8 cellular contexts compared by ENCODE assay signal in the genomic region with DNA sequence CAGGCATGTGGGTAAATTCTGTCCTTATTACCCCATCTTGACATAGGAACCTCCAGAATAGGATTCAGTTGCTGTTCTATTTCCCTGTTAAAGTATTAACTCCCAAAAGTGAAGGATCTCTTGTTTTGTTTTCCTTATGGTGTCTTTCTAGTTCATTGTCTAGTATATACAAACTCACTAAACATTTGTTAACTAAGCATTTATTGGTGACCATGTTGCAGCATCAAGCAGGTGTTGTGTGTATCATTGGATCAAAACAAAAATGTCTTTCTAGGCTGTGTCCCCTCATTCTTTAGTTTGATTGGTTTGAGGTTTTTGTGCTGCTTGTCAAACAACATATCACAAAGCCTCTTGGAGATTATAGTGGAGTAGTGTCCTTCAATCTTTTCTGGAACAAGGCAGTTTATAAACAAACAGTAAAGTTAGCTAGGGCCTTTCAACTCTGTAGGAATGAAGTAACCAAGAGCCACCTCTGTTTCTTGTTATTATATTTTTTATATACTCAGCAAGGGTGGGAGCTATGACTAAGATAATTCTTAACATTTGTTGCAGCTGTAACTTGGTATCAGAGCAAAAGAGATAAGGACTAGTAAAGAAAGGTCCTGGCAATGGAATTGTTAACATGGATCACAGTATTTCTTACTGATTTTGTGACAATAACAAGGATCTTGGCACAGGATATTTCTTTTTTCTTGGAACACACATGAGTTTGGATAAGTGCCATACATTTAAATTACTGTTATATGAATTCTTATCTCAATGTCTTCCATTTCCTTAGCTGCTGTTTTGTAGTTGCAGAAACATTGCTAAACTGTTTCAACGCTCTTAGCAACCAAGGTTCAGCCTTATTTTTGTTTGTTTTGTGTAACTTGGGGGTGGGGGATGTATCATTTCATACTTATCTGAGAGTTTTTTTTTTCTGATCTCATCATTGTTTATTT. TPM values are rescaled to one million over a fixed set of nuclear protein-coding genes. Genes with fewer than 3 reads are reported as not detected.
A peak's percentile ranks its signal among the peaks of the same experiment; 100 is the strongest.
DNase-seq lines count a peak whose midpoint lies in the region; ATAC-seq, FAIRE-seq and TF ChIP-seq lines count a peak whose summit lies in the region.

No MANE protein-coding gene starts in this region.

- no peak for ATAC-seq in HepG2

- H4K20me1 ChIP-seq in HepG2 (ENCODE audit: insufficient read depth, low read length) (no peaks in the 10 kb centered on the region; the same call in 1 of the 2 replicates), endothelial cell of umbilical vein (replicated peaks; ENCODE audit: control insufficient read depth, extremely low read depth, insufficient read depth, low read length) (no peaks in the 10 kb centered on the region)

- H3K27me3 ChIP-seq in liver (ENCODE audit: control insufficient read depth in 4 of 4, insufficient read depth in 4 of 4, low read length in 3 of 4) (no peaks in the 10 kb centered on the region), HepG2 (ENCODE audit: control insufficient read depth in 1 of 2, insufficient read depth in 2 of 2, low read length in 2 of 2) (no peaks in the 10 kb centered on the region), endothelial cell of umbilical vein (ENCODE audit: control insufficient read depth in 2 of 2, insufficient read depth in 2 of 2, low read length in 2 of 2) (no peaks in the 10 kb centered on the region), mucosa of rectum (ENCODE audit: control insufficient read depth in 2 of 2, insufficient read depth in 2 of 2, low read length in 2 of 2) (no peaks in the 10 kb centered on the region), tibial nerve (no peaks in the 10 kb centered on the region)

- in situ Hi-C loops in HepG2 (cut with HindIII; ENCODE audit: extremely low pct_ligation_motif_present, low pct_unique_long_range_greater_than_20kb), result no loop called here

- FAIRE-seq in HepG2 (lab: Jason Lieb, UNC), result no peak
- FAIRE-seq in endothelial cell of umbilical vein (lab: Jason Lieb, UNC), result peak; percentile 83

- dilution Hi-C loops in endothelial cell of umbilical vein (cut with MboI; ENCODE audit: extremely low pct_ligation_motif_present, low sequenced_read_pairs), result no loop called here

- H3K9ac ChIP-seq in liver (ENCODE audit: low read depth in 1 of 2, low read length in 2 of 2) (no peak overlapping the region), HepG2 (ENCODE audit: insufficient read depth, low read depth, low read length) (no peak overlapping the region), endothelial cell of umbilical vein (replicated peaks; ENCODE audit: extremely low read depth, insufficient read depth, low read length) (peak overlapping the region; percentile 83), mucosa of rectum (ENCODE audit: low read depth in 1 of 2, low read length in 2 of 2) (no peak overlapping the region)

- H3K36me3 ChIP-seq in liver (ENCODE audit: control insufficient read depth in 4 of 4, insufficient read depth in 3 of 4, low read depth in 1 of 4, low read length in 3 of 4) (no peaks in the 10 kb centered on the region), HepG2 (replicated peaks in 1 of 2; ENCODE audit: control insufficient read depth in 1 of 2, insufficient read depth in 2 of 2, low read length in 2 of 2) (peaks cover 1 to 4% of the 10 kb centered on the region in 2 experiments; a peak in 2 of 5 replicates), endothelial cell of umbilical vein (ENCODE audit: control insufficient read depth in 2 of 2, extremely low read depth in 1 of 2, insufficient read depth in 2 of 2, low read length in 2 of 2) (peaks cover 0 to 4% of the 10 kb centered on the region in 2 experiments), mucosa of rectum (ENCODE audit: control insufficient read depth in 2 of 2, insufficient read depth in 2 of 2, low read length in 2 of 2) (peaks cover 0 to 2% of the 10 kb centered on the region in 2 donors), tibial nerve (peaks cover 0 to 5% (median 0%) of the 10 kb centered on the region in 3 donors)

- peaks cover 0 to 16% (median 6%) of the 10 kb centered on the region in 4 donors for H3K4me1 ChIP-seq in liver (ENCODE audit: control insufficient read depth in 4 of 4, insufficient read depth in 4 of 4, low read length in 3 of 4)
- H3K4me1 ChIP-seq in HepG2 (ENCODE audit: insufficient read depth, low read length), result peaks cover 25% of the 10 kb centered on the region
- peaks cover 43% of the 10 kb centered on the region for H3K4me1 ChIP-seq in endothelial cell of umbilical vein (ENCODE audit: control insufficient read depth, extremely low read depth, insufficient read depth, low read length)
- H3K4me1 ChIP-seq in mucosa of rectum (ENCODE audit: control insufficient read depth in 2 of 2, insufficient read depth in 2 of 2, low read length in 2 of 2), result peaks cover 16 to 28% of the 10 kb centered on the region in 2 donors
- peaks cover 0 to 39% (median 11%) of the 10 kb centered on the region in 4 donors for H3K4me1 ChIP-seq in tibial nerve

- no peak overlapping the region for H3K4me3 ChIP-seq in liver (ENCODE audit: low read depth in 1 of 3, low read length in 3 of 3)
- H3K4me3 ChIP-seq in HepG2 (replicated peaks in 1 of 3; ENCODE audit: insufficient read depth in 1 of 3, low read depth in 2 of 3, low read length in 3 of 3), result no peak overlapping the region
- H3K4me3 ChIP-seq in endothelial cell of umbilical vein (replicated peaks in 1 of 3; ENCODE audit: insufficient read depth in 1 of 3, low read depth in 1 of 3, low read length in 3 of 3), result no peak overlapping the region
- H3K4me3 ChIP-seq in mucosa of rectum (ENCODE audit: low read length in 2 of 2), result no peak overlapping the region
- H3K4me3 ChIP-seq in tibial nerve, result no peak overlapping the region

- TF ChIP-seq RAD21 in liver (IDR thresholded peaks at IDR 0.05) (no peak), HepG2 (CRISPR knock-in tag; IDR thresholded peaks at IDR 0.05) (no peak)

- TF ChIP-seq CTCF in liver (IDR thresholded peaks at IDR 0.05; ENCODE audit: low read depth, low read length, missing input control) (no peak), HepG2 (CRISPR knock-in tag; IDR thresholded peaks at IDR 0.05) (no peak), endothelial cell of umbilical vein (IDR thresholded peaks at IDR 0.05; ENCODE audit: extremely low read depth in 1 of 2, insufficient read depth in 1 of 2, low read depth in 1 of 2, low read length in 2 of 2) (no peak), tibial nerve (IDR thresholded peaks at IDR 0.05) (no peak)

- WGBS in liver, result 17% methylated on average over 1 of the region's 1 CpG
- WGBS in HepG2 (ENCODE audit: low lambda C conversion rate), result 69% methylated on average over 1 of the region's 1 CpG
- 27 to 34% methylated on average over 1 of the region's 1 CpG for WGBS in tibial nerve, 2 donors

- DNase-seq in HepG2 (ENCODE audit: low spot score) (no peak), endothelial cell of umbilical vein (ENCODE audit: low read depth, low spot score) (peak; percentile 98), D341Med (ENCODE audit: low spot score) (no peak), AG08395 (ENCODE audit: low spot score) (no peak), tibial nerve (ENCODE audit: low spot score in 2 of 2) (no peak)
- DNase-seq in stimulated activated CD8-positive, alpha-beta memory T cell treated with anti-CD3 and anti-CD28 coated beads, Interleukin-4, amount 100 ng/mL, for 48 hours, result no peak

- CTCF ChIA-PET in HepG2 (lab: Yijun Ruan, JAX; ENCODE audit: low intra/inter-chr PET ratio, low total read pairs) (no interaction called here), endothelial cell of umbilical vein (lab: Charles Lee) (interaction anchor here (0.8 to 2.7 kb wide), 9 partner anchors 10 to 102 kb away, joined by 3 to 23 read pairs (median 3); no protein-coding TSS in a partner anchor)

- no peaks in the 10 kb centered on the region for H3K9me3 ChIP-seq in liver (ENCODE audit: control insufficient read depth in 4 of 4, low read length in 3 of 4)
- H3K9me3 ChIP-seq in HepG2 (ENCODE audit: low read length), result no peaks in the 10 kb centered on the region
- no peaks in the 10 kb centered on the region for H3K9me3 ChIP-seq in endothelial cell of umbilical vein (replicated peaks; ENCODE audit: control insufficient read depth, insufficient read depth, low read length)
- no peaks in the 10 kb centered on the region for H3K9me3 ChIP-seq in mucosa of rectum (ENCODE audit: control insufficient read depth in 2 of 2, low read length in 2 of 2)
- H3K9me3 ChIP-seq in tibial nerve, result no peaks in the 10 kb centered on the region

- POLR2A ChIA-PET in HepG2 (lab: Yijun Ruan, JAX), result interaction anchor here (1.2 kb wide), 1 partner anchor 17 kb away, joined by 4 read pairs; no protein-coding TSS in a partner anchor
- POLR2A ChIA-PET in endothelial cell of umbilical vein (lab: Charles Lee), result interaction anchor here (0.6 kb wide), 1 partner anchor 25 kb away, joined by 7 read pairs; no protein-coding TSS in a partner anchor

- TF ChIP-seq EP300 in HepG2 (IDR thresholded peaks at IDR 0.05; ENCODE audit: low read depth in 2 of 2, low read length in 2 of 2) (no peak), HepG2 (CRISPR knock-in tag; IDR thresholded peaks at IDR 0.05; ENCODE audit: borderline replicate concordance) (no peak), tibial nerve (IDR thresholded peaks at IDR 0.05) (peak in 1 of 2 donors; percentile 13)

- H3K4me2 ChIP-seq in HepG2 (ENCODE audit: low read depth, low read length) (no peak overlapping the region), endothelial cell of umbilical vein (ENCODE audit: insufficient read depth, low read length) (peak overlapping the region; percentile 74)

- H3K9me1 ChIP-seq in endothelial cell of umbilical vein (replicated peaks; ENCODE audit: control insufficient read depth, extremely low read depth, insufficient read depth, low read length), result no peaks in the 10 kb centered on the region

- TF ChIP-seq POLR2A in HepG2 (IDR thresholded peaks at IDR 0.05; ENCODE audit: insufficient read depth in 1 of 2, low read depth in 2 of 2, low read length in 2 of 2), result no peak
- TF ChIP-seq POLR2A in endothelial cell of umbilical vein (IDR thresholded peaks at IDR 0.05; ENCODE audit: low read depth, low read length), result peak; percentile 51
- no peak for TF ChIP-seq POLR2A in tibial nerve (IDR thresholded peaks at IDR 0.05)

- H2AFZ ChIP-seq in HepG2 (ENCODE audit: low read length), result no peak overlapping the region
- H2AFZ ChIP-seq in endothelial cell of umbilical vein (ENCODE audit: low read depth, low read length), result no peak overlapping the region

- H3K27ac ChIP-seq in liver (ENCODE audit: low read depth in 1 of 2, low read length in 2 of 2) (peak overlapping the region; percentile 19 to 43), HepG2 (ENCODE audit: extremely low read length, insufficient read depth, low read length) (no peak overlapping the region), endothelial cell of umbilical vein (ENCODE audit: insufficient read depth, low read depth, low read length) (peak overlapping the region; percentile 93), mucosa of rectum (ENCODE audit: low read depth in 2 of 2, low read length in 2 of 2) (peak overlapping the region; percentile 0 to 64), tibial nerve (peak overlapping the region in 2 of 4 donors; percentile 58 to 70)

- BruUV-seq in HepG2 (replicated peaks; lab: Mats Ljungman, UMichigan) (no TSS peak), endothelial cell of umbilical vein (replicated peaks; lab: Mats Ljungman, UMichigan) (TSS peak; percentile 45)

- H3K79me2 ChIP-seq in HepG2 (ENCODE audit: insufficient read depth, low read length) (no peaks in the 10 kb centered on the region), endothelial cell of umbilical vein (ENCODE audit: control insufficient read depth, insufficient read depth, low read length) (peaks cover 49% of the 10 kb centered on the region)

- intact Hi-C loops in HepG2 (cut with micrococcal nuclease; ENCODE audit: unreplicated experiment), result no loop called here
- intact Hi-C loops in endothelial cell of umbilical vein (cut with micrococcal nuclease), result loop anchor here (1.0 to 5.0 kb wide), 4 partner anchors 32 to 614 kb away; no protein-coding TSS in a partner anchor

RNA-seq across cellular contexts. Expression of a gene that starts 49.3 kb away (rescaled TPM):
- total RNA-seq in liver (10 to 100 TPM; 16.0 to 23.9 TPM), HepG2 (2016; rRNA removed; fragmentation: Illumina TruSeq; extraction: Trizol) (23.2 and 33.7 TPM in 2 replicates), endothelial cell of umbilical vein (63.7 and 64.3 TPM in 2 replicates), tibial nerve (10 to 100 TPM; 23.7 to 46.8 (median 29.5) TPM)
- polyA plus RNA-seq in liver (10 to 100 TPM in 1 of 2 donors, 1 to 10 TPM in 1; 7.2 to 12.1 TPM), HepG2 (2011; rRNA removed) (5.0 and 5.1 TPM in 2 replicates), endothelial cell of umbilical vein (7.6 and 10.4 TPM in 2 replicates)
- total RNA-seq in HepG2 (2016; cell fraction: cytosol; rRNA removed; fragmentation: Illumina TruSeq; extraction: Trizol; ENCODE audit: low read depth), result 9.8 and 10.8 TPM in 2 replicates
- 19.6 and 30.3 TPM in 2 replicates for total RNA-seq in HepG2 (2016; cell fraction: insoluble cytoplasmic fraction; rRNA removed; fragmentation: Illumina TruSeq; extraction: Trizol)
- 7.2 and 9.7 TPM in 2 replicates for total RNA-seq in HepG2 (2016; cell fraction: membrane; rRNA removed; fragmentation: Illumina TruSeq; extraction: Trizol)
- total RNA-seq in HepG2 (2016; cell fraction: nucleus; rRNA removed; fragmentation: Illumina TruSeq; extraction: Trizol), result 13.6 and 14.7 TPM in 2 replicates
- polyA plus RNA-seq in HepG2 (2011; cell fraction: cytosol; rRNA removed), result 2.2 and 4.2 TPM in 2 replicates
- polyA plus RNA-seq in HepG2 (2011; cell fraction: nucleus; rRNA removed), result 1.7 and 2.5 TPM in 2 replicates
- 7.1 and 8.4 TPM in 2 replicates for polyA plus RNA-seq in HepG2 (2012)
- 0.60 and 0.76 TPM in 2 replicates for polyA plus RNA-seq in HepG2 (2016; cell fraction: cytosol; fragmentation: Illumina TruSeq; extraction: Trizol; ENCODE audit: low read depth)
- 23.4 and 23.6 TPM in 2 replicates for polyA plus RNA-seq in HepG2 (2016; cell fraction: insoluble cytoplasmic fraction; fragmentation: Illumina TruSeq; extraction: Trizol; ENCODE audit: low read depth)
- 2.7 and 2.8 TPM in 2 replicates for polyA plus RNA-seq in HepG2 (2016; cell fraction: membrane; fragmentation: Illumina TruSeq; extraction: Trizol; ENCODE audit: low read depth)
- 8.8 and 9.6 TPM in 2 replicates for polyA plus RNA-seq in HepG2 (2016; cell fraction: nucleus; fragmentation: Illumina TruSeq; extraction: Trizol; ENCODE audit: insufficient read depth, low read depth)
- polyA minus RNA-seq in HepG2 (2011; rRNA and poly(A)+ RNA removed; ENCODE audit: low replicate concordance), result 5.3 and 23.0 TPM in 2 replicates
- polyA minus RNA-seq in HepG2 (2011; cell fraction: cytosol; rRNA and poly(A)+ RNA removed), result 7.6 and 9.3 TPM in 2 replicates
- 14.5 and 15.8 TPM in 2 replicates for polyA minus RNA-seq in HepG2 (2011; cell fraction: nucleus; rRNA and poly(A)+ RNA removed)
- polyA plus RNA-seq in endothelial cell of umbilical vein (2011; cell fraction: cytosol; rRNA removed), result 11.2 and 12.1 TPM in 2 replicates
- polyA plus RNA-seq in endothelial cell of umbilical vein (2011; cell fraction: nucleus; rRNA removed), result 11.2 and 15.0 TPM in 2 replicates
- polyA plus RNA-seq in endothelial cell of umbilical vein (2012), result 23.2 and 28.8 TPM in 2 replicates
- 24.7 and 41.7 TPM in 2 replicates for polyA minus RNA-seq in endothelial cell of umbilical vein
- 17.8 TPM for polyA minus RNA-seq in endothelial cell of umbilical vein (2011; cell fraction: cytosol; rRNA and poly(A)+ RNA removed)
- polyA minus RNA-seq in endothelial cell of umbilical vein (2011; cell fraction: nucleus; rRNA and poly(A)+ RNA removed), result 42.3 and 50.2 TPM in 2 replicates
